ENCODE assay signal across 12 cellular contexts in the genomic region with DNA sequence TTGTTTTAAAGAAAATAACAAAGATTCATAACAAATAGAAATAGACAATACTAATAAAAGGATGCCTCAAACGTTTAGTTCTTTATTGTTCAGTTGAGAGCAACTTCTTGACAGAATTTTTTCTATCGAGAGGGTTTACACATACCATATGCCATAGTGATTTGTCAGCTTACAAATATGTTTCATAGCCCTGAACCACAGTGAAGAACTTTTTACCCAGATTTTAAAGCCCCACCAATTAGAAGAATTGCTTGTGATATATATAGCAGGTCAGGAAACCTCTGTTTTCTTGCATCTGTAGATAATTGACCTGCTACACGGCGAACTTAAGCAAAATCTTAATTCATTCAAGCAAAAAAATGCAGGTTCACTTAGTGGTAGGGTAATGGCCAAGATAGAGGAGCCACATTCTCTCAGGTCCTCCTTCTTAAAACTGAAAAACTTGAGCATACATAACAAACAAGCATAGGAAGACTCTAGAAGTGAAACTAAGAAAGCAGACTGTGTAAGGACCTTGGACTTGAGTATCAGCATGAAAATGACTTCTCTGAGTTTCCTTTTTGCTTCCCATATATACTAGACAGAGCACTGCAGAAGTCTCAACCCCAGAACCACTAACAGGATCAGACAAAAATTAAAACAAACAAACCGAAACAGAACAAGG. TPM values are rescaled to one million over a fixed set of nuclear protein-coding genes. Genes with fewer than 3 reads are reported as not detected.
A peak's percentile ranks its signal among the peaks of the same experiment; 100 is the strongest.
DNase-seq lines count a peak whose midpoint lies in the region; ATAC-seq and FAIRE-seq lines count a peak whose summit lies in the region.
"Had no signal": no experiment of that assay in that cellular context is flagged by ENCODE, and none has a peak within 500 bp of the region (broad histone marks: within the 10 kb centered on the region; RNA-seq: fewer than 3 reads in every experiment).

No MANE protein-coding gene starts in this region.

- ATAC-seq in GM18498 (IDR thresholded peaks at IDR 0.05; ENCODE audit: unreplicated experiment) (peak; percentile 97), GM21360 (IDR thresholded peaks at IDR 0.05; ENCODE audit: unreplicated experiment) (peak; percentile 92), HG02981 (IDR thresholded peaks at IDR 0.05; ENCODE audit: unreplicated experiment) (peak; percentile 99), sciatic nerve (no peak)
- ATAC-seq: activated naive CD8-positive, alpha-beta T cell treated with anti-CD3 and anti-CD28 coated beads, Interleukin-2, amount 50 U/mL, for 24 hours had no signal

- in situ Hi-C loops in ACHN (cut with HindIII; ENCODE audit: low pct_ligation_motif_present, low pct_unique_long_range_greater_than_20kb, low sequenced_read_pairs): no loop called here

- DNase-seq in M059J (ENCODE audit: low read depth): peak; percentile 1
- no peak for DNase-seq in retina
- no peak for DNase-seq in ACHN
- no peak for DNase-seq in sciatic nerve (ENCODE audit: low spot score)
- DNase-seq in urothelium cell line (ENCODE audit: low spot score): no peak
- DNase-seq: activated CD4-positive, alpha-beta T cell treated with anti-CD3 and anti-CD28 coated beads, Interleukin-2, amount 10 ng/mL, durations not matched to agents 7 days and 5 days; activated naive CD8-positive, alpha-beta T cell treated with anti-CD3 and anti-CD28 coated beads, Interleukin-2, amount 50 U/mL, for 24 hours; BE2C had no signal

- intact Hi-C loops in sciatic nerve (cut with DNase I): no loop called here

- no peak for FAIRE-seq in urothelium cell line (lab: Jason Lieb, UNC)

RNA-seq across cellular contexts. Expression of a gene that starts 39.5 kb away (rescaled TPM):
- total RNA-seq in M059J (2014; rRNA removed; shearing (Covaris generic)): not detected in 2 replicates
- total RNA-seq in sciatic nerve: not detected
- total RNA-seq: activated CD4-positive, alpha-beta T cell treated with anti-CD3 and anti-CD28 coated beads, Interleukin-2, amount 10 ng/mL, durations not matched to agents 7 days and 5 days; thoracic aorta had no signal

RNA-seq across cellular contexts. Expression of a gene that starts 39.8 kb away (rescaled TPM):
- not detected in 2 replicates for total RNA-seq in M059J (2014; rRNA removed; shearing (Covaris generic))
- total RNA-seq in sciatic nerve: not detected
- total RNA-seq: activated CD4-positive, alpha-beta T cell treated with anti-CD3 and anti-CD28 coated beads, Interleukin-2, amount 10 ng/mL, durations not matched to agents 7 days and 5 days; thoracic aorta had no signal
